8 cellular contexts compared by ENCODE assay signal in the genomic region with DNA sequence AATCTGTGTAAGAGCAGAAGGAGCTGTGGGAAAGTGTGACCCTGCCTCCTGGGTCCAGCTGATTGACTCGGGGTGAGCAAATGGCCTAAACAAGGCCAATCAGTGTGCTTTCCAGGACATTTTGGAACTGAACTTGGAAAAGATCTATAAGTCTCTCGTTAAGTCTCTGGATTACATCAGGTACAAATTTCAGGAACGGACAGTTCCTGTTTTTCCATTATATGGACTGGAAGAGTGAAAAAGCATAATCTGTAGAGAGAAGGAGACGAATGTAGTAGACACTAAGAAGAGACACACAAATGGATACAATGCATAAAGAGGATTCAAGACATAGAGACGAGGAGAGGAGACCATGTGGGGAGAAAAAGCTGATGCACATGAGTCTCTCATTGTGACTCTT.
"Had no signal": no experiment of that assay in that cellular context is flagged by ENCODE, and none has a peak within 500 bp of the region (broad histone marks: within the 10 kb centered on the region; RNA-seq: fewer than 3 reads in every experiment).

No MANE protein-coding gene starts in this region.

- ATAC-seq: HepG2, K562 had no signal

- H3K4me3 Mint-ChIP-seq: IgD-negative memory B cell had no signal

- H3K4me1 Mint-ChIP-seq: IgD-negative memory B cell had no signal

- H3K4me3 ChIP-seq: K562 had no signal

- H3K27ac ChIP-seq: HL-60, KMS-11 had no signal

- H3K27me3 Mint-ChIP-seq: IgD-negative memory B cell had no signal

- DNase-seq: IMR-90, KBM-7, KG1 had no signal

- H3K9me3 Mint-ChIP-seq: IgD-negative memory B cell had no signal
